In the genomic region with DNA sequence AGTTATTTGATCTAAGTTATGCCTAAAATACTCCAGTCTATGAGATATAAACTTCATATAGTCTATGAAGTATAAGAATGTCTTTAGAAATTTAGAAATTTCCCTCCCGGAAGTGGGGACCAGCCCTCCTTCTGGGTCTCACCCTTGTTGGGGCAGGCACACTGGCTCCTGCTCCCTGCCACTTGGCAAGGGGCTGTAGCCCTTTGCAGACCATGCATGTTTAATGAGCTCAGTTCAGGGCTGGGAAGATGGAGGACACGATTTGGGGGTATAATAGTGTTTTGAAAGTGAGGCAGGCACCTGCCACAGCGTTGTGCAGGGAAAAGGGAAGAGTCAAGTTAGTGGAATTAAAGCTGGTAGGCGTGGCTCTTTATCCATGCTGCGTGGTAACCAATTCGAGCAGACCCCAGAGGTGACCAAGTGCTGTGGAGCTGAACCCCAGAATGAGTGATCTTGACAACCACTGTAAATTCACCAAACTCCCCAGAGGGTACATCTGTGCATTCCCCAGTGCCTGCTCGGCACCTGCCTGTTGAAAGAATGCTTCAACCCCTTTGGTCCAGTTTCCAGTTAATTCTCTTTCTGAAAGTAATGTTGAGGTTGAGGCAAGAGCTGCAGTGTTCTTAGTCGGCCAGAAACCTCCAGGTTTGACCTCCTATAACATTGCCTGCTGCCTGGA, we compare ENCODE assay signal across 13 cellular contexts.
"Had no signal": no experiment of that assay in that cellular context is flagged by ENCODE, and none has a peak within 500 bp of the region (broad histone marks: within the 10 kb centered on the region; RNA-seq: fewer than 3 reads in every experiment).

No MANE protein-coding gene starts in this region.

- H3K4me3 ChIP-seq: dorsolateral prefrontal cortex, prostate gland, right lobe of liver had no signal

- H3K36me3 ChIP-seq: prostate gland had no signal

- H3K9me3 ChIP-seq: prostate gland, right lobe of liver had no signal

- H3K36me3 Mint-ChIP-seq: natural killer cell treated with Interleukin-12 subunit alpha and Interleukin-12 subunit beta and Interleukin-15 and Interleukin-18, amount 100 ng/mL, for 72 hours had no signal

- H3K27me3 Mint-ChIP-seq: brain; natural killer cell treated with Interleukin-12 subunit alpha and Interleukin-12 subunit beta and Interleukin-15 and Interleukin-18, amount 100 ng/mL, for 72 hours had no signal

- H3K27ac Mint-ChIP-seq: activated naive CD4-positive, alpha-beta T cell treated with anti-CD3 and anti-CD28 coated beads, Interleukin-2, amount 50 U/mL, for 72 hours had no signal

- H3K4me1 Mint-ChIP-seq: brain had no signal

- DNase-seq: activated CD4-positive, alpha-beta T cell treated with anti-CD3 and anti-CD28 coated beads, Interleukin-2, amount 50 U/mL, for 1 hour; amygdala; dorsolateral prefrontal cortex; nucleus accumbens; right lobe of liver; stimulated activated CD4-positive, alpha-beta T cell treated with anti-CD3 and anti-CD28 coated beads, Interleukin-2, amount 100 ng/mL, for 24 hours; stimulated activated naive CD4-positive, alpha-beta T cell treated with Interleukin-2 at 50 U/mL for 16 hours had no signal

- FAIRE-seq: endometrium had no signal

- H3K27ac ChIP-seq: dorsolateral prefrontal cortex, prostate gland, right lobe of liver had no signal

- H3K4me3 Mint-ChIP-seq: brain; natural killer cell treated with Interleukin-12 subunit alpha and Interleukin-12 subunit beta and Interleukin-15 and Interleukin-18, amount 100 ng/mL, for 72 hours had no signal

- H3K9me3 Mint-ChIP-seq: activated naive CD4-positive, alpha-beta T cell treated with anti-CD3 and anti-CD28 coated beads, Interleukin-2, amount 50 U/mL, for 72 hours; brain; natural killer cell treated with Interleukin-12 subunit alpha and Interleukin-12 subunit beta and Interleukin-15 and Interleukin-18, amount 100 ng/mL, for 72 hours had no signal

- H3K27me3 ChIP-seq: dorsolateral prefrontal cortex, right lobe of liver had no signal

- ATAC-seq: activated naive CD4-positive, alpha-beta T cell treated with anti-CD3 and anti-CD28 coated beads, Interleukin-2, amount 50 U/mL, for 72 hours; esophagus mucosa; natural killer cell treated with Interleukin-12 subunit alpha and Interleukin-12 subunit beta and Interleukin-15 and Interleukin-18, amount 100 ng/mL, for 72 hours had no signal
